Comparison of ENCODE assay signal across 18 cellular contexts in genomic region chrX:20680998-20681397, GRCh38.
DNase-seq lines count a peak whose midpoint lies in the region; ATAC-seq and TF ChIP-seq lines count a peak whose summit lies in the region.
"Had no signal": no experiment of that assay in that cellular context is flagged by ENCODE, and none has a peak within 500 bp of the region (broad histone marks: within the 10 kb centered on the region; RNA-seq: fewer than 3 reads in every experiment).

No MANE protein-coding gene starts in this region.

- ATAC-seq in GM19463 (IDR thresholded peaks at IDR 0.05; ENCODE audit: unreplicated experiment) = no peak
- ATAC-seq in GM19397 (IDR thresholded peaks at IDR 0.05; ENCODE audit: unreplicated experiment) = no peak
- no peak for ATAC-seq in HG03095 (IDR thresholded peaks at IDR 0.05; ENCODE audit: unreplicated experiment)
- no peak for ATAC-seq in left ventricle myocardium superior
- ATAC-seq: GM12878, Right ventricle myocardium inferior, WTC11 had no signal

- no peaks in the 10 kb centered on the region for H3K4me1 Mint-ChIP-seq in neural progenitor cell
- H3K4me1 Mint-ChIP-seq: WTC11 had no signal

- intact Hi-C loops in left ventricle myocardium superior (cut with micrococcal nuclease) = no loop called here

- H3K79me2 ChIP-seq in neural progenitor cell (ENCODE audit: low read depth) = no peaks in the 10 kb centered on the region

- H3K9me3 ChIP-seq in BE2C (no peaks in the 10 kb centered on the region), neural progenitor cell (ENCODE audit: low read depth) (peaks cover 4% of the 10 kb centered on the region)

- in situ Hi-C loops in KBM-7 (cut with MboI; ENCODE audit: low pct_unique_long_range_greater_than_20kb, low sequenced_read_pairs) = no loop called here

- H3K36me3 ChIP-seq in BE2C (no peaks in the 10 kb centered on the region), neural progenitor cell (no peaks in the 10 kb centered on the region)

- no peaks in the 10 kb centered on the region for H3K9me3 Mint-ChIP-seq in neural progenitor cell
- H3K9me3 Mint-ChIP-seq: WTC11 had no signal

- DNase-seq in BE2C (no peak), KBM-7 (peak; percentile 1), choroid plexus epithelial cell (ENCODE audit: low read depth) (peak; percentile 8), neural progenitor cell (ENCODE audit: low spot score) (no peak), left ventricle myocardium superior (no peak)
- DNase-seq: AML-193; COR-L47; hippocampal formation; NCI-H146; NCI-H446; stimulated activated CD4-positive, alpha-beta T cell treated with anti-CD3 and anti-CD28 coated beads, Interleukin-4, amount 100 ng/mL, for 1 hour had no signal

- TF ChIP-seq CTCF in BE2C (IDR thresholded peaks at IDR 0.05; ENCODE audit: low read depth, low read length) (peak; percentile 26), choroid plexus epithelial cell (conservative IDR thresholded peaks at IDR 0.05; ENCODE audit: low read depth, low read length) (no peak), neural progenitor cell (IDR thresholded peaks at IDR 0.05) (peak; percentile 19)

- no peak overlapping the region for H3K4me2 ChIP-seq in neural progenitor cell
- H3K4me2 ChIP-seq: KMS-11 had no signal

- H3K4me3 Mint-ChIP-seq in neural progenitor cell = no peak overlapping the region
- H3K4me3 Mint-ChIP-seq: WTC11 had no signal

- H3K9ac ChIP-seq in neural progenitor cell = no peak overlapping the region
- H3K9ac ChIP-seq: KMS-11 had no signal

- H3K4me3 ChIP-seq in BE2C (ENCODE audit: low read depth, low read length) = no peak overlapping the region
- no peak overlapping the region for H3K4me3 ChIP-seq in choroid plexus epithelial cell (ENCODE audit: low read depth, low read length)
- no peak overlapping the region for H3K4me3 ChIP-seq in neural progenitor cell
- H3K4me3 ChIP-seq: GM12878 had no signal

- H3K27ac ChIP-seq in neural progenitor cell = no peak overlapping the region
- H3K27ac ChIP-seq: KMS-11 had no signal

- no peaks in the 10 kb centered on the region for H3K27me3 Mint-ChIP-seq in neural progenitor cell (ENCODE audit: insufficient read depth, low read depth)

- no peaks in the 10 kb centered on the region for H3K27me3 ChIP-seq in BE2C
- H3K27me3 ChIP-seq in neural progenitor cell = no peaks in the 10 kb centered on the region

- H3F3A ChIP-seq in neural progenitor cell (ENCODE audit: low read depth) = no peaks in the 10 kb centered on the region

- H3K4me1 ChIP-seq in BE2C = no peaks in the 10 kb centered on the region
- H3K4me1 ChIP-seq in neural progenitor cell = no peaks in the 10 kb centered on the region

- H3K36me3 Mint-ChIP-seq in neural progenitor cell = no peaks in the 10 kb centered on the region
- H3K36me3 Mint-ChIP-seq: WTC11 had no signal

- H2AFZ ChIP-seq in neural progenitor cell (replicated peaks) = no peak overlapping the region

- H3K27ac Mint-ChIP-seq in neural progenitor cell = no peak overlapping the region
- H3K27ac Mint-ChIP-seq: WTC11 had no signal

- H4K20me1 ChIP-seq in neural progenitor cell (ENCODE audit: low read depth) = no peaks in the 10 kb centered on the region

Comparison
In these comparisons a context has a peak if more than half of its experiments do, and no peak if none do; other contexts are left out.
1. DNase-seq: peak in KBM-7 (single experiment) and choroid plexus epithelial cell (single experiment); none in BE2C (single experiment), neural progenitor cell (single experiment) and left ventricle myocardium superior (single experiment).